Comparison of ENCODE assay signal across 1 cellular context in genomic region chr4:19399001-19399400, GRCh38.
TF ChIP-seq lines count a peak whose summit lies in the region.

No MANE protein-coding gene starts in this region.

TF ChIP-seq in SK-N-SH treated with all-trans-retinoic acid at 6 μM for 48 hours, 23 proteins besides CTCF, POLR2A, EP300 and RAD21 (continued from another document):
- TF ChIP-seq TSHZ2 (CRISPR knock-in tag; IDR thresholded peaks at IDR 0.05) (no peak), ARNTL (CRISPR knock-in tag; IDR thresholded peaks at IDR 0.05; ENCODE audit: borderline replicate concordance, low read depth) (no peak)
